Comparison of ENCODE assay signal across 8 cellular contexts in genomic region chr7:25098096-25099046, GRCh38. TPM values are rescaled to one million over a fixed set of nuclear protein-coding genes. Genes with fewer than 3 reads are reported as not detected.
DNase-seq lines count a peak whose midpoint lies in the region; ATAC-seq and TF ChIP-seq lines count a peak whose summit lies in the region.

No MANE protein-coding gene starts in this region.

- no peaks in the 10 kb centered on the region for H3K27me3 ChIP-seq in DND-41 (ENCODE audit: insufficient read depth, low read length, poor library complexity)
- no peaks in the 10 kb centered on the region for H3K27me3 ChIP-seq in ascending aorta
- H3K27me3 ChIP-seq in hepatocyte = no peaks in the 10 kb centered on the region

- H3K4me2 ChIP-seq in DND-41 (ENCODE audit: insufficient read depth, low read length) (no peak overlapping the region), hepatocyte (no peak overlapping the region)

- H3K4me3 ChIP-seq in DND-41 (ENCODE audit: low read depth in 1 of 2, low read length in 2 of 2) (no peak overlapping the region), ascending aorta (no peak overlapping the region), hepatocyte (no peak overlapping the region), skeletal muscle cell (ENCODE audit: low read depth, low read length) (no peak overlapping the region)

- no peak overlapping the region for H3K27ac ChIP-seq in DND-41 (ENCODE audit: low read length)
- no peak overlapping the region for H3K27ac ChIP-seq in ascending aorta
- H3K27ac ChIP-seq in hepatocyte = no peak overlapping the region

- no peaks in the 10 kb centered on the region for H3K36me3 ChIP-seq in DND-41 (ENCODE audit: insufficient read depth, low read length)
- H3K36me3 ChIP-seq in ascending aorta = no peaks in the 10 kb centered on the region
- H3K36me3 ChIP-seq in hepatocyte (replicated peaks; ENCODE audit: insufficient read depth, low read depth) = no peaks in the 10 kb centered on the region

- H3K79me2 ChIP-seq in DND-41 (ENCODE audit: insufficient read depth, low read length) = no peaks in the 10 kb centered on the region
- no peaks in the 10 kb centered on the region for H3K79me2 ChIP-seq in hepatocyte

- no peak overlapping the region for H2AFZ ChIP-seq in DND-41 (ENCODE audit: low read depth, low read length)
- no peak overlapping the region for H2AFZ ChIP-seq in hepatocyte

- ATAC-seq in DND-41 (ENCODE audit: insufficient read depth, low read depth) = peak; percentile 86
- ATAC-seq in HG03457 (IDR thresholded peaks at IDR 0.05; ENCODE audit: unreplicated experiment) = no peak

- intact Hi-C loops in ascending aorta (cut with DNase I) = no loop called here

- WGBS in hepatocyte (ENCODE audit: low lambda C conversion rate, missing lambda C conversion rate) = 29% methylated on average over 11 of the region's 11 CpGs

- DNase-seq in DND-41 = peak; percentile 66
- DNase-seq in H4 (ENCODE audit: low spot score) = peak; percentile 91
- peak; percentile 48 for DNase-seq in NCI-H1092 (lab: John Stamatoyannopoulos, UW)
- peak in 4 of 5 donors; percentile 24 to 70 (median 46) for DNase-seq in T-helper 1 cell
- DNase-seq in ascending aorta (ENCODE audit: low spot score in 2 of 2) = peak in 1 of 2 donors; percentile 68
- peak; percentile 81 for DNase-seq in hepatocyte (ENCODE audit: low spot score)
- DNase-seq in skeletal muscle cell (ENCODE audit: low read depth) = peak; percentile 36

- no peaks in the 10 kb centered on the region for H3K9me2 ChIP-seq in hepatocyte (replicated peaks; ENCODE audit: insufficient read depth)

- H3K4me1 ChIP-seq in DND-41 (ENCODE audit: insufficient read depth, low read length) = peaks cover 5% of the 10 kb centered on the region
- no peaks in the 10 kb centered on the region for H3K4me1 ChIP-seq in ascending aorta
- H3K4me1 ChIP-seq in hepatocyte (ENCODE audit: insufficient read depth) = no peaks in the 10 kb centered on the region

- no peaks in the 10 kb centered on the region for H3K9me3 ChIP-seq in DND-41 (ENCODE audit: insufficient read depth, low read length, severe bottlenecking)
- no peaks in the 10 kb centered on the region for H3K9me3 ChIP-seq in ascending aorta
- no peaks in the 10 kb centered on the region for H3K9me3 ChIP-seq in hepatocyte (ENCODE audit: low read depth)

- no peak overlapping the region for H3K9ac ChIP-seq in DND-41 (ENCODE audit: low read depth, low read length)

- TF ChIP-seq CTCF in DND-41 (IDR thresholded peaks at IDR 0.05; ENCODE audit: borderline replicate concordance, extremely low read depth, low read length, poor library complexity, severe bottlenecking) (peak; percentile 91), ascending aorta (IDR thresholded peaks at IDR 0.05) (peak; percentile 23 to 58 (median 48)), hepatocyte (IDR thresholded peaks at IDR 0.05; ENCODE audit: poor library complexity) (peak; percentile 81)

- no peaks in the 10 kb centered on the region for H4K20me1 ChIP-seq in DND-41 (ENCODE audit: insufficient read depth, low read length)
- H4K20me1 ChIP-seq in hepatocyte (ENCODE audit: insufficient read depth, poor library complexity, severe bottlenecking) = no peaks in the 10 kb centered on the region

RNA-seq across cellular contexts. Expression of gene CYCS, which starts 26.7 kb away (rescaled TPM):
- total RNA-seq in H4 (2014; rRNA removed; shearing (Covaris generic)) = 338 and 389 TPM in 2 replicates
- total RNA-seq in ascending aorta = 11.5 TPM
- 78.7 and 91.3 TPM in 2 replicates for total RNA-seq in hepatocyte
- polyA plus RNA-seq in hepatocyte = 129 and 155 TPM in 2 replicates
